ENCODE assay signal across 1 cellular context in the genomic region with DNA sequence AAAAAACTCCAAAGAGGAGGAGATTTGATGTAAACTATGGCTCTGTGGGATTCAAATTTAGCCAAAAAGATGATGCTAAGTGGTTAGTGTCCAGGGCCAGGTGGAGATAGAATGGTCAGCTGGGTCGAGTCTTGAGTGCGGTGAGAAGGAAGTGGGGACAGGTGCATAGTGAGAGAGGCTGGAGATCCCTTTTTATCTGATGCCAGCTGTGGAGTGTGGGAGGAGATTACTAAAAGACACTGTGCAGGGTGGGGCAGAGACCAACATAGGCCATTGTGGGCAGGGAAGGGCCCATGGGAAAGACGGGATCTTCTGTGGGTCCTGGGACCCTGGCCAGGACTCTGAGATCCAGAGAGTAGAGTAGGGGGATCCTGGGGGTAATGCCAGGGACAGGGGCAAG.
TF ChIP-seq lines count a peak whose summit lies in the region.

No MANE protein-coding gene starts in this region.

TF ChIP-seq in SK-N-SH, 30 proteins besides CTCF, POLR2A, EP300 and RAD21 (continued from another document):
- TF ChIP-seq, protein P1, sequence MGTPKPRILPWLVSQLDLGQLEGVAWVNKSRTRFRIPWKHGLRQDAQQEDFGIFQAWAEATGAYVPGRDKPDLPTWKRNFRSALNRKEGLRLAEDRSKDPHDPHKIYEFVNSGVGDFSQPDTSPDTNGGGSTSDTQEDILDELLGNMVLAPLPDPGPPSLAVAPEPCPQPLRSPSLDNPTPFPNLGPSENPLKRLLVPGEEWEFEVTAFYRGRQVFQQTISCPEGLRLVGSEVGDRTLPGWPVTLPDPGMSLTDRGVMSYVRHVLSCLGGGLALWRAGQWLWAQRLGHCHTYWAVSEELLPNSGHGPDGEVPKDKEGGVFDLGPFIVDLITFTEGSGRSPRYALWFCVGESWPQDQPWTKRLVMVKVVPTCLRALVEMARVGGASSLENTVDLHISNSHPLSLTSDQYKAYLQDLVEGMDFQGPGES (IDR thresholded peaks at IDR 0.05; ENCODE audit: low read depth, low read length) = no peak
- TF ChIP-seq YY1 (IDR thresholded peaks at IDR 0.05; ENCODE audit: low read depth) (no peak), GABPA (IDR thresholded peaks at IDR 0.05; ENCODE audit: low read depth) (no peak), SMC3 (IDR thresholded peaks at IDR 0.05; ENCODE audit: low read depth, low read length) (no peak), RCOR1 (IDR thresholded peaks at IDR 0.05; ENCODE audit: low read length) (no peak), TCF12 (IDR thresholded peaks at IDR 0.05) (no peak), FOXJ3 (CRISPR knock-in tag; IDR thresholded peaks at IDR 0.05) (no peak), JUND (IDR thresholded peaks at IDR 0.05) (no peak)
- TF ChIP-seq, protein P2, sequence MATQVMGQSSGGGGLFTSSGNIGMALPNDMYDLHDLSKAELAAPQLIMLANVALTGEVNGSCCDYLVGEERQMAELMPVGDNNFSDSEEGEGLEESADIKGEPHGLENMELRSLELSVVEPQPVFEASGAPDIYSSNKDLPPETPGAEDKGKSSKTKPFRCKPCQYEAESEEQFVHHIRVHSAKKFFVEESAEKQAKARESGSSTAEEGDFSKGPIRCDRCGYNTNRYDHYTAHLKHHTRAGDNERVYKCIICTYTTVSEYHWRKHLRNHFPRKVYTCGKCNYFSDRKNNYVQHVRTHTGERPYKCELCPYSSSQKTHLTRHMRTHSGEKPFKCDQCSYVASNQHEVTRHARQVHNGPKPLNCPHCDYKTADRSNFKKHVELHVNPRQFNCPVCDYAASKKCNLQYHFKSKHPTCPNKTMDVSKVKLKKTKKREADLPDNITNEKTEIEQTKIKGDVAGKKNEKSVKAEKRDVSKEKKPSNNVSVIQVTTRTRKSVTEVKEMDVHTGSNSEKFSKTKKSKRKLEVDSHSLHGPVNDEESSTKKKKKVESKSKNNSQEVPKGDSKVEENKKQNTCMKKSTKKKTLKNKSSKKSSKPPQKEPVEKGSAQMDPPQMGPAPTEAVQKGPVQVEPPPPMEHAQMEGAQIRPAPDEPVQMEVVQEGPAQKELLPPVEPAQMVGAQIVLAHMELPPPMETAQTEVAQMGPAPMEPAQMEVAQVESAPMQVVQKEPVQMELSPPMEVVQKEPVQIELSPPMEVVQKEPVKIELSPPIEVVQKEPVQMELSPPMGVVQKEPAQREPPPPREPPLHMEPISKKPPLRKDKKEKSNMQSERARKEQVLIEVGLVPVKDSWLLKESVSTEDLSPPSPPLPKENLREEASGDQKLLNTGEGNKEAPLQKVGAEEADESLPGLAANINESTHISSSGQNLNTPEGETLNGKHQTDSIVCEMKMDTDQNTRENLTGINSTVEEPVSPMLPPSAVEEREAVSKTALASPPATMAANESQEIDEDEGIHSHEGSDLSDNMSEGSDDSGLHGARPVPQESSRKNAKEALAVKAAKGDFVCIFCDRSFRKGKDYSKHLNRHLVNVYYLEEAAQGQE (IDR thresholded peaks at IDR 0.05; ENCODE audit: low read depth, low read length) = no peak
- TF ChIP-seq, protein P3, sequence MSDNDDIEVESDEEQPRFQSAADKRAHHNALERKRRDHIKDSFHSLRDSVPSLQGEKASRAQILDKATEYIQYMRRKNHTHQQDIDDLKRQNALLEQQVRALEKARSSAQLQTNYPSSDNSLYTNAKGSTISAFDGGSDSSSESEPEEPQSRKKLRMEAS (IDR thresholded peaks at IDR 0.05; ENCODE audit: low read depth) = no peak
